1 cellular context compared by ENCODE assay signal in the genomic region with DNA sequence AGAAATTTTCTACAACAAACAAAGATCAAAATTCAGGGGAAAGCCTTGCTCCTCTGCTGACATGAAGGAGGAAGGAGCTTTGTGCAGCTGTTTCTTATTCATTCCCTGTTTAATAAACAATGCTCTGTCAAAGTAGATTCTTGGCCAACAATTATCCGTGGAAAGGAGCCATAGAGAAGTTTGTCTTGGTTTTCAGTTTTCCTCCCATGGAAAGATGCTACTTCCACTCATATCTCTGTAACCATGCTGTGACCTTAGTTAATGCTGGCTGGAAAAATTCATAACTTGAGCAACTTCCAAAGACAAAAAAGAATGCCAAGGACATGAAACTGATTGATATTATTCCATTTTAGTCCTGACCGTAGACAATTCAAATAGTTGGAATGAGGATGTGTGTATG.
TF ChIP-seq lines count a peak whose summit lies in the region.

No MANE protein-coding gene starts in this region.

TF ChIP-seq in HepG2, 621 proteins besides CTCF, POLR2A, EP300 and RAD21:
- TF ChIP-seq, protein P1, sequence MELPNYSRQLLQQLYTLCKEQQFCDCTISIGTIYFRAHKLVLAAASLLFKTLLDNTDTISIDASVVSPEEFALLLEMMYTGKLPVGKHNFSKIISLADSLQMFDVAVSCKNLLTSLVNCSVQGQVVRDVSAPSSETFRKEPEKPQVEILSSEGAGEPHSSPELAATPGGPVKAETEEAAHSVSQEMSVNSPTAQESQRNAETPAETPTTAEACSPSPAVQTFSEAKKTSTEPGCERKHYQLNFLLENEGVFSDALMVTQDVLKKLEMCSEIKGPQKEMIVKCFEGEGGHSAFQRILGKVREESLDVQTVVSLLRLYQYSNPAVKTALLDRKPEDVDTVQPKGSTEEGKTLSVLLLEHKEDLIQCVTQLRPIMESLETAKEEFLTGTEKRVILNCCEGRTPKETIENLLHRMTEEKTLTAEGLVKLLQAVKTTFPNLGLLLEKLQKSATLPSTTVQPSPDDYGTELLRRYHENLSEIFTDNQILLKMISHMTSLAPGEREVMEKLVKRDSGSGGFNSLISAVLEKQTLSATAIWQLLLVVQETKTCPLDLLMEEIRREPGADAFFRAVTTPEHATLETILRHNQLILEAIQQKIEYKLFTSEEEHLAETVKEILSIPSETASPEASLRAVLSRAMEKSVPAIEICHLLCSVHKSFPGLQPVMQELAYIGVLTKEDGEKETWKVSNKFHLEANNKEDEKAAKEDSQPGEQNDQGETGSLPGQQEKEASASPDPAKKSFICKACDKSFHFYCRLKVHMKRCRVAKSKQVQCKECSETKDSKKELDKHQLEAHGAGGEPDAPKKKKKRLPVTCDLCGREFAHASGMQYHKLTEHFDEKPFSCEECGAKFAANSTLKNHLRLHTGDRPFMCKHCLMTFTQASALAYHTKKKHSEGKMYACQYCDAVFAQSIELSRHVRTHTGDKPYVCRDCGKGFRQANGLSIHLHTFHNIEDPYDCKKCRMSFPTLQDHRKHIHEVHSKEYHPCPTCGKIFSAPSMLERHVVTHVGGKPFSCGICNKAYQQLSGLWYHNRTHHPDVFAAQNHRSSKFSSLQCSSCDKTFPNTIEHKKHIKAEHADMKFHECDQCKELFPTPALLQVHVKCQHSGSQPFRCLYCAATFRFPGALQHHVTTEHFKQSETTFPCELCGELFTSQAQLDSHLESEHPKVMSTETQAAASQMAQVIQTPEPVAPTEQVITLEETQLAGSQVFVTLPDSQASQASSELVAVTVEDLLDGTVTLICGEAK (IDR thresholded peaks at IDR 0.05): no peak
- TF ChIP-seq, protein P1 (CRISPR knock-in tag; IDR thresholded peaks at IDR 0.05): no peak
- TF ChIP-seq, protein P2, sequence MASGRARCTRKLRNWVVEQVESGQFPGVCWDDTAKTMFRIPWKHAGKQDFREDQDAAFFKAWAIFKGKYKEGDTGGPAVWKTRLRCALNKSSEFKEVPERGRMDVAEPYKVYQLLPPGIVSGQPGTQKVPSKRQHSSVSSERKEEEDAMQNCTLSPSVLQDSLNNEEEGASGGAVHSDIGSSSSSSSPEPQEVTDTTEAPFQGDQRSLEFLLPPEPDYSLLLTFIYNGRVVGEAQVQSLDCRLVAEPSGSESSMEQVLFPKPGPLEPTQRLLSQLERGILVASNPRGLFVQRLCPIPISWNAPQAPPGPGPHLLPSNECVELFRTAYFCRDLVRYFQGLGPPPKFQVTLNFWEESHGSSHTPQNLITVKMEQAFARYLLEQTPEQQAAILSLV (CRISPR knock-in tag; IDR thresholded peaks at IDR 0.05; ENCODE audit: borderline replicate concordance): no peak
- TF ChIP-seq, protein P3, sequence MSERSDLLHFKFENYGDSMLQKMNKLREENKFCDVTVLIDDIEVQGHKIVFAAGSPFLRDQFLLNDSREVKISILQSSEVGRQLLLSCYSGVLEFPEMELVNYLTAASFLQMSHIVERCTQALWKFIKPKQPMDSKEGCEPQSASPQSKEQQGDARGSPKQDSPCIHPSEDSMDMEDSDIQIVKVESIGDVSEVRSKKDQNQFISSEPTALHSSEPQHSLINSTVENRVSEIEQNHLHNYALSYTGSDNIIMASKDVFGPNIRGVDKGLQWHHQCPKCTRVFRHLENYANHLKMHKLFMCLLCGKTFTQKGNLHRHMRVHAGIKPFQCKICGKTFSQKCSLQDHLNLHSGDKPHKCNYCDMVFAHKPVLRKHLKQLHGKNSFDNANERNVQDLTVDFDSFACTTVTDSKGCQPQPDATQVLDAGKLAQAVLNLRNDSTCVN (CRISPR knock-in tag; IDR thresholded peaks at IDR 0.05; ENCODE audit: borderline replicate concordance): no peak
- TF ChIP-seq ZFP41 (CRISPR knock-in tag; IDR thresholded peaks at IDR 0.05; ENCODE audit: borderline replicate concordance) (no peak), ZFP62 (CRISPR knock-in tag; IDR thresholded peaks at IDR 0.05) (no peak), ZNF329 (CRISPR knock-in tag; IDR thresholded peaks at IDR 0.05; ENCODE audit: low read depth) (no peak), HNRNPL (IDR thresholded peaks at IDR 0.05; ENCODE audit: low read depth, low read length) (no peak)
- TF ChIP-seq, protein P4, sequence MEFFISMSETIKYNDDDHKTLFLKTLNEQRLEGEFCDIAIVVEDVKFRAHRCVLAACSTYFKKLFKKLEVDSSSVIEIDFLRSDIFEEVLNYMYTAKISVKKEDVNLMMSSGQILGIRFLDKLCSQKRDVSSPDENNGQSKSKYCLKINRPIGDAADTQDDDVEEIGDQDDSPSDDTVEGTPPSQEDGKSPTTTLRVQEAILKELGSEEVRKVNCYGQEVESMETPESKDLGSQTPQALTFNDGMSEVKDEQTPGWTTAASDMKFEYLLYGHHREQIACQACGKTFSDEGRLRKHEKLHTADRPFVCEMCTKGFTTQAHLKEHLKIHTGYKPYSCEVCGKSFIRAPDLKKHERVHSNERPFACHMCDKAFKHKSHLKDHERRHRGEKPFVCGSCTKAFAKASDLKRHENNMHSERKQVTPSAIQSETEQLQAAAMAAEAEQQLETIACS (CRISPR knock-in tag; IDR thresholded peaks at IDR 0.05): no peak
- TF ChIP-seq, protein P5, sequence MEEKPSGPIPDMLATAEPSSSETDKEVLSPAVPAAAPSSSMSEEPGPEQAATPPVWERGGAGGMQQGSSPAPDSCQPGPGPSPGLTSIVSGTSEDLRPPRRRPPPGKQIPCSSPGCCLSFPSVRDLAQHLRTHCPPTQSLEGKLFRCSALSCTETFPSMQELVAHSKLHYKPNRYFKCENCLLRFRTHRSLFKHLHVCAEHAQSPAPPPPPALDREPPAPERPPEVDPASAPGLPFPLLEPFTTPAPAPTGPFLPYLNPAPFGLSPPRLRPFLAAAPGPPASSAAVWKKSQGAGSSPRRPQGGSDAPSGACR (CRISPR knock-in tag; IDR thresholded peaks at IDR 0.05): no peak
